20 cellular contexts compared by ENCODE assay signal in the genomic region with DNA sequence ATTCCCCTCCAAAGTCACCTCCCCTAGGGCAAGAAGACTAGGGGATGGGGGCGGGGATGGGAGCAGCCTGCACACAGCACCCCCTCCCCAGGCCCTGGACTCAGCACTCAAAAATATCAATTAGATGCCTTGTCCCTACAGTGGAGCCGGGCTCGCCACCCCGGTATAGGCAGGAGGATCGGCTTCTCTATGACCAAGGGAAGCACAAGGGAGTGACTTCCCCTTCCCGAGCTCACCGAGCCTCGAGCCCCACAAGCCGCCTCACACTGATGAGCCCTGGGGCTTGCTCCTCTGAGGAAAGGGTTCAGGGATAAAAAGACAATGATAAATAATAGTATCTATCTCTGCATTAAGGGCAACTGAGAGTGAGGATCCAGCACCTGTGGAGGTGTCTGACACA. TPM values are rescaled to one million over a fixed set of nuclear protein-coding genes. Genes with fewer than 3 reads are reported as not detected.
DNase-seq lines count a peak whose midpoint lies in the region; ATAC-seq, FAIRE-seq and TF ChIP-seq lines count a peak whose summit lies in the region.
"Had no signal": no experiment of that assay in that cellular context is flagged by ENCODE, and none has a peak within 500 bp of the region (broad histone marks: within the 10 kb centered on the region; RNA-seq: fewer than 3 reads in every experiment).

No MANE protein-coding gene starts in this region.

- no peaks in the 10 kb centered on the region for H3K9me3 Mint-ChIP-seq in activated naive CD4-positive, alpha-beta T cell treated with anti-CD3 and anti-CD28 coated beads, Interleukin-2, amount 50 U/mL, for 24 hours
- no peaks in the 10 kb centered on the region for H3K9me3 Mint-ChIP-seq in activated naive CD4-positive, alpha-beta T cell treated with anti-CD3 and anti-CD28 coated beads, Interleukin-2, amount 50 U/mL, for 72 hours
- H3K9me3 Mint-ChIP-seq in T-cell, result no peaks in the 10 kb centered on the region
- H3K9me3 Mint-ChIP-seq: natural killer cell treated with Interleukin-12 subunit alpha and Interleukin-12 subunit beta and Interleukin-15 and Interleukin-18, amount 100 ng/mL, for 72 hours had no signal

- no TSS peak for BruUV-seq in HepG2 (replicated peaks; lab: Mats Ljungman, UMichigan)

- intact Hi-C loops in HepG2 (cut with micrococcal nuclease; ENCODE audit: unreplicated experiment) (no loop called here), thyroid gland (cut with DNase I) (no loop called here)

- H3K36me3 Mint-ChIP-seq in activated naive CD4-positive, alpha-beta T cell treated with anti-CD3 and anti-CD28 coated beads, Interleukin-2, amount 50 U/mL, for 24 hours, result peaks cover 2% of the 10 kb centered on the region
- peaks cover 0 to 13% of the 10 kb centered on the region in 2 donors for H3K36me3 Mint-ChIP-seq in activated naive CD4-positive, alpha-beta T cell treated with anti-CD3 and anti-CD28 coated beads, Interleukin-2, amount 50 U/mL, for 72 hours
- H3K36me3 Mint-ChIP-seq in T-cell, result no peaks in the 10 kb centered on the region
- H3K36me3 Mint-ChIP-seq: natural killer cell treated with Interleukin-12 subunit alpha and Interleukin-12 subunit beta and Interleukin-15 and Interleukin-18, amount 100 ng/mL, for 72 hours had no signal

- H3K4me1 ChIP-seq in HepG2 (ENCODE audit: insufficient read depth, low read length) (peaks cover 38% of the 10 kb centered on the region), thyroid gland (peaks cover 74 to 86% of the 10 kb centered on the region in 2 donors)

- no peak for TF ChIP-seq EP300 in HepG2 (IDR thresholded peaks at IDR 0.05; ENCODE audit: low read depth in 2 of 2, low read length in 2 of 2)
- no peak for TF ChIP-seq EP300 in HepG2 (CRISPR knock-in tag; IDR thresholded peaks at IDR 0.05; ENCODE audit: borderline replicate concordance)

- H3K4me2 ChIP-seq in HepG2 (ENCODE audit: low read depth, low read length), result no peak overlapping the region

- H3K79me2 ChIP-seq in HepG2 (ENCODE audit: insufficient read depth, low read length), result peaks cover 100% of the 10 kb centered on the region

- H3K9ac ChIP-seq in HepG2 (ENCODE audit: insufficient read depth, low read depth, low read length), result no peak overlapping the region

- FAIRE-seq in HepG2 (lab: Jason Lieb, UNC) (no peak), urothelium cell line (lab: Jason Lieb, UNC) (no peak)
- FAIRE-seq: colon, kidney had no signal

- no peak for ATAC-seq in activated naive CD4-positive, alpha-beta T cell treated with anti-CD3 and anti-CD28 coated beads, Interleukin-2, amount 50 U/mL, for 72 hours
- ATAC-seq in T-cell (replicated peaks in 1 of 4) (no peak), HepG2 (no peak)
- ATAC-seq: body of pancreas; natural killer cell treated with Interleukin-12 subunit alpha and Interleukin-12 subunit beta and Interleukin-15 and Interleukin-18, amount 100 ng/mL, for 72 hours had no signal

- POLR2A ChIA-PET in T-cell (lab: Charles Lee), result no interaction called here
- POLR2A ChIA-PET in HepG2 (lab: Yijun Ruan, JAX), result no interaction called here

- peaks cover 92% of the 10 kb centered on the region for H4K20me1 ChIP-seq in HepG2 (ENCODE audit: insufficient read depth, low read length)

- in situ Hi-C loops in HepG2 (cut with HindIII; ENCODE audit: extremely low pct_ligation_motif_present, low pct_unique_long_range_greater_than_20kb), result no loop called here

- H3K4me3 Mint-ChIP-seq in activated naive CD4-positive, alpha-beta T cell treated with anti-CD3 and anti-CD28 coated beads, Interleukin-2, amount 50 U/mL, for 24 hours, result no peak overlapping the region
- H3K4me3 Mint-ChIP-seq in T-cell, result no peak overlapping the region
- H3K4me3 Mint-ChIP-seq: activated naive CD8-positive, alpha-beta T cell; natural killer cell treated with Interleukin-12 subunit alpha and Interleukin-12 subunit beta and Interleukin-15 and Interleukin-18, amount 100 ng/mL, for 72 hours had no signal

- H3K27me3 ChIP-seq in HepG2 (ENCODE audit: control insufficient read depth in 1 of 2, insufficient read depth in 2 of 2, low read length in 2 of 2) (no peaks in the 10 kb centered on the region), thyroid gland (no peaks in the 10 kb centered on the region)
- H3K27me3 ChIP-seq: body of pancreas had no signal

- TF ChIP-seq POLR2A in HepG2 (IDR thresholded peaks at IDR 0.05; ENCODE audit: insufficient read depth in 1 of 2, low read depth in 2 of 2, low read length in 2 of 2), result no peak
- no peak for TF ChIP-seq POLR2A in thyroid gland (IDR thresholded peaks at IDR 0.05)

- no peak overlapping the region for H2AFZ ChIP-seq in HepG2 (ENCODE audit: low read length)

- CTCF ChIA-PET in T-cell (lab: Charles Lee) (no interaction called here), HepG2 (lab: Yijun Ruan, JAX; ENCODE audit: low intra/inter-chr PET ratio, low total read pairs) (no interaction called here)

- H3K27me3 Mint-ChIP-seq in activated naive CD4-positive, alpha-beta T cell treated with anti-CD3 and anti-CD28 coated beads, Interleukin-2, amount 50 U/mL, for 24 hours, result no peaks in the 10 kb centered on the region
- no peaks in the 10 kb centered on the region for H3K27me3 Mint-ChIP-seq in T-cell
- H3K27me3 Mint-ChIP-seq: activated naive CD8-positive, alpha-beta T cell; natural killer cell treated with Interleukin-12 subunit alpha and Interleukin-12 subunit beta and Interleukin-15 and Interleukin-18, amount 100 ng/mL, for 72 hours had no signal

- H3K4me3 ChIP-seq in HepG2 (replicated peaks in 1 of 3; ENCODE audit: insufficient read depth in 1 of 3, low read depth in 2 of 3, low read length in 3 of 3) (no peak overlapping the region), thyroid gland (replicated peaks in 1 of 3) (no peak overlapping the region)
- H3K4me3 ChIP-seq: body of pancreas, prostate gland had no signal

- H3K9me3 ChIP-seq in HepG2 (ENCODE audit: low read length), result no peaks in the 10 kb centered on the region
- no peaks in the 10 kb centered on the region for H3K9me3 ChIP-seq in thyroid gland
- H3K9me3 ChIP-seq: body of pancreas, prostate gland had no signal

- no peak for TF ChIP-seq RAD21 in HepG2 (CRISPR knock-in tag; IDR thresholded peaks at IDR 0.05)

- DNase-seq in activated naive CD4-positive, alpha-beta T cell treated with anti-CD3 and anti-CD28 coated beads, Interleukin-2, amount 50 U/mL, for 72 hours (ENCODE audit: low spot score in 2 of 2), result no peak
- no peak for DNase-seq in T-cell
- DNase-seq in HepG2 (ENCODE audit: low spot score), result no peak
- no peak for DNase-seq in thyroid gland
- DNase-seq in urothelium cell line (ENCODE audit: low spot score), result no peak
- DNase-seq in activated CD4-positive, alpha-beta T cell treated with anti-CD3 and anti-CD28 coated beads for 4 hours, result no peak
- DNase-seq in effector CD8-positive, alpha-beta T cell (lab: John Stamatoyannopoulos, UW), result no peak
- DNase-seq: activated CD4-positive, alpha-beta T cell treated with anti-CD3 and anti-CD28 coated beads, Interleukin-2, amount 50 U/mL, for 48 hours; body of pancreas; hippocampal formation; kidney; mesenchymal stem cell; NCI-H1105; NCI-H2081 treated with DMSO at 0.1 percent for 48 hours; NCI-H510A had no signal

- H3K4me1 Mint-ChIP-seq in activated naive CD4-positive, alpha-beta T cell treated with anti-CD3 and anti-CD28 coated beads, Interleukin-2, amount 50 U/mL, for 24 hours, result peaks cover 94% of the 10 kb centered on the region
- peaks cover 91 to 99% (median 95%) of the 10 kb centered on the region in 3 donors for H3K4me1 Mint-ChIP-seq in T-cell

- WGBS in HepG2 (ENCODE audit: low lambda C conversion rate), result 100% methylated on average over 2 of the region's 9 CpGs
- 85 to 100% methylated on average over 3 to 4 of the region's 9 CpGs for WGBS in thyroid gland, 2 donors

- peak overlapping the region; percentile 32 for H3K27ac Mint-ChIP-seq in activated naive CD4-positive, alpha-beta T cell treated with anti-CD3 and anti-CD28 coated beads, Interleukin-2, amount 50 U/mL, for 24 hours
- peak overlapping the region in 1 of 2 donors; percentile 9 for H3K27ac Mint-ChIP-seq in activated naive CD4-positive, alpha-beta T cell treated with anti-CD3 and anti-CD28 coated beads, Interleukin-2, amount 50 U/mL, for 72 hours
- H3K27ac Mint-ChIP-seq in T-cell, result peak overlapping the region; percentile 64 to 67
- H3K27ac Mint-ChIP-seq: natural killer cell treated with Interleukin-12 subunit alpha and Interleukin-12 subunit beta and Interleukin-15 and Interleukin-18, amount 100 ng/mL, for 72 hours had no signal

- H3K36me3 ChIP-seq in HepG2 (replicated peaks in 1 of 2; ENCODE audit: control insufficient read depth in 1 of 2, insufficient read depth in 2 of 2, low read length in 2 of 2) (peaks cover 1 to 7% of the 10 kb centered on the region in 2 experiments; a peak in 2 of 5 replicates), thyroid gland (no peaks in the 10 kb centered on the region)
- H3K36me3 ChIP-seq: prostate gland had no signal

- TF ChIP-seq CTCF in HepG2 (CRISPR knock-in tag; IDR thresholded peaks at IDR 0.05) (no peak), thyroid gland (IDR thresholded peaks at IDR 0.05) (no peak)

- H3K27ac ChIP-seq in HepG2 (ENCODE audit: extremely low read length, insufficient read depth, low read length) (no peak overlapping the region), thyroid gland (peak overlapping the region; percentile 75 to 92 (median 91))
- H3K27ac ChIP-seq: body of pancreas, prostate gland had no signal

RNA-seq across cellular contexts. Expression of gene STK24, which starts 51.5 kb away (rescaled TPM):
- 100 to 1,000 TPM; 122 to 137 TPM for total RNA-seq in activated naive CD4-positive, alpha-beta T cell treated with anti-CD3 and anti-CD28 coated beads, Interleukin-2, amount 50 U/mL, for 72 hours
- 100 to 1,000 TPM in 4 of 5 donors, 10 to 100 TPM in 1; 92.1 to 143 (median 113) TPM for total RNA-seq in T-cell
- total RNA-seq in HepG2 (2016; rRNA removed; fragmentation: Illumina TruSeq; extraction: Trizol), result 73.0 and 78.3 TPM in 2 replicates
- 61.3 and 71.1 TPM in 2 replicates for total RNA-seq in HepG2 (2016; cell fraction: cytosol; rRNA removed; fragmentation: Illumina TruSeq; extraction: Trizol; ENCODE audit: low read depth)
- total RNA-seq in HepG2 (2016; cell fraction: insoluble cytoplasmic fraction; rRNA removed; fragmentation: Illumina TruSeq; extraction: Trizol), result 63.6 and 74.1 TPM in 2 replicates
- total RNA-seq in HepG2 (2016; cell fraction: membrane; rRNA removed; fragmentation: Illumina TruSeq; extraction: Trizol), result 126 and 128 TPM in 2 replicates
- 40.9 and 49.2 TPM in 2 replicates for total RNA-seq in HepG2 (2016; cell fraction: nucleus; rRNA removed; fragmentation: Illumina TruSeq; extraction: Trizol)
- polyA plus RNA-seq in HepG2 (2011; rRNA removed), result 43.3 and 51.3 TPM in 2 replicates
- polyA plus RNA-seq in HepG2 (2011; cell fraction: cytosol; rRNA removed), result 44.0 and 59.6 TPM in 2 replicates
- polyA plus RNA-seq in HepG2 (2011; cell fraction: nucleus; rRNA removed), result 38.4 and 41.3 TPM in 2 replicates
- polyA plus RNA-seq in HepG2 (2012), result 102 and 104 TPM in 2 replicates
- polyA plus RNA-seq in HepG2 (2016; cell fraction: cytosol; fragmentation: Illumina TruSeq; extraction: Trizol; ENCODE audit: low read depth), result 66.6 and 74.8 TPM in 2 replicates
- polyA plus RNA-seq in HepG2 (2016; cell fraction: insoluble cytoplasmic fraction; fragmentation: Illumina TruSeq; extraction: Trizol; ENCODE audit: low read depth), result 104 and 126 TPM in 2 replicates
- 140 and 148 TPM in 2 replicates for polyA plus RNA-seq in HepG2 (2016; cell fraction: membrane; fragmentation: Illumina TruSeq; extraction: Trizol; ENCODE audit: low read depth)
- 70.2 and 70.8 TPM in 2 replicates for polyA plus RNA-seq in HepG2 (2016; cell fraction: nucleus; fragmentation: Illumina TruSeq; extraction: Trizol; ENCODE audit: insufficient read depth, low read depth)
- polyA minus RNA-seq in HepG2 (2011; rRNA and poly(A)+ RNA removed; ENCODE audit: low replicate concordance), result 20.7 and 22.8 TPM in 2 replicates
- 32.6 and 40.5 TPM in 2 replicates for polyA minus RNA-seq in HepG2 (2011; cell fraction: cytosol; rRNA and poly(A)+ RNA removed)
- polyA minus RNA-seq in HepG2 (2011; cell fraction: nucleus; rRNA and poly(A)+ RNA removed), result 44.5 and 46.1 TPM in 2 replicates
- 100 to 1,000 TPM in 1 of 4 donors, 10 to 100 TPM in 3; 74.5 to 102 (median 90.7) TPM for total RNA-seq in thyroid gland
